In genomic region chr17:58264407-58265103, GRCh38 we compare ENCODE assay signal across 1 cellular context.
TF ChIP-seq lines count a peak whose summit lies in the region.

No MANE protein-coding gene starts in this region.

TF ChIP-seq in K562, 482 proteins besides CTCF, POLR2A, EP300 and RAD21:
- no peak for TF ChIP-seq ZFPM2 (CRISPR knock-in tag; IDR thresholded peaks at IDR 0.05)
- TF ChIP-seq, protein P1, sequence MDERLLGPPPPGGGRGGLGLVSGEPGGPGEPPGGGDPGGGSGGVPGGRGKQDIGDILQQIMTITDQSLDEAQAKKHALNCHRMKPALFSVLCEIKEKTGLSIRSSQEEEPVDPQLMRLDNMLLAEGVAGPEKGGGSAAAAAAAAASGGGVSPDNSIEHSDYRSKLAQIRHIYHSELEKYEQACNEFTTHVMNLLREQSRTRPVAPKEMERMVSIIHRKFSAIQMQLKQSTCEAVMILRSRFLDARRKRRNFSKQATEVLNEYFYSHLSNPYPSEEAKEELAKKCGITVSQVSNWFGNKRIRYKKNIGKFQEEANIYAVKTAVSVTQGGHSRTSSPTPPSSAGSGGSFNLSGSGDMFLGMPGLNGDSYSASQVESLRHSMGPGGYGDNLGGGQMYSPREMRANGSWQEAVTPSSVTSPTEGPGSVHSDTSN (CRISPR knock-in tag; IDR thresholded peaks at IDR 0.05; ENCODE audit: low read depth) = no peak
- TF ChIP-seq, protein P1 (tag; conservative IDR thresholded peaks at IDR 0.05; ENCODE audit: low read depth) = 0 out of 2 replicates have a peak, but pooled peaks have one; percentile 28
TF ChIP-seq in K562: peak in this region for 1.
